1 cellular context compared by ENCODE assay signal in genomic region chr11:78067704-78068103, GRCh38.
TF ChIP-seq lines count a peak whose summit lies in the region.

No MANE protein-coding gene starts in this region.

TF ChIP-seq in SK-N-SH treated with all-trans-retinoic acid at 6 μM for 48 hours, 23 proteins besides CTCF, POLR2A, EP300 and RAD21 (continued from another document):
- TF ChIP-seq, protein P1, sequence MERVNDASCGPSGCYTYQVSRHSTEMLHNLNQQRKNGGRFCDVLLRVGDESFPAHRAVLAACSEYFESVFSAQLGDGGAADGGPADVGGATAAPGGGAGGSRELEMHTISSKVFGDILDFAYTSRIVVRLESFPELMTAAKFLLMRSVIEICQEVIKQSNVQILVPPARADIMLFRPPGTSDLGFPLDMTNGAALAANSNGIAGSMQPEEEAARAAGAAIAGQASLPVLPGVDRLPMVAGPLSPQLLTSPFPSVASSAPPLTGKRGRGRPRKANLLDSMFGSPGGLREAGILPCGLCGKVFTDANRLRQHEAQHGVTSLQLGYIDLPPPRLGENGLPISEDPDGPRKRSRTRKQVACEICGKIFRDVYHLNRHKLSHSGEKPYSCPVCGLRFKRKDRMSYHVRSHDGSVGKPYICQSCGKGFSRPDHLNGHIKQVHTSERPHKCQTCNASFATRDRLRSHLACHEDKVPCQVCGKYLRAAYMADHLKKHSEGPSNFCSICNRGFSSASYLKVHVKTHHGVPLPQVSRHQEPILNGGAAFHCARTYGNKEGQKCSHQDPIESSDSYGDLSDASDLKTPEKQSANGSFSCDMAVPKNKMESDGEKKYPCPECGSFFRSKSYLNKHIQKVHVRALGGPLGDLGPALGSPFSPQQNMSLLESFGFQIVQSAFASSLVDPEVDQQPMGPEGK (CRISPR knock-in tag; IDR thresholded peaks at IDR 0.05; ENCODE audit: borderline replicate concordance) = 0 out of 2 replicates have a peak, but pooled peaks have one; percentile 13
- TF ChIP-seq, protein P2, sequence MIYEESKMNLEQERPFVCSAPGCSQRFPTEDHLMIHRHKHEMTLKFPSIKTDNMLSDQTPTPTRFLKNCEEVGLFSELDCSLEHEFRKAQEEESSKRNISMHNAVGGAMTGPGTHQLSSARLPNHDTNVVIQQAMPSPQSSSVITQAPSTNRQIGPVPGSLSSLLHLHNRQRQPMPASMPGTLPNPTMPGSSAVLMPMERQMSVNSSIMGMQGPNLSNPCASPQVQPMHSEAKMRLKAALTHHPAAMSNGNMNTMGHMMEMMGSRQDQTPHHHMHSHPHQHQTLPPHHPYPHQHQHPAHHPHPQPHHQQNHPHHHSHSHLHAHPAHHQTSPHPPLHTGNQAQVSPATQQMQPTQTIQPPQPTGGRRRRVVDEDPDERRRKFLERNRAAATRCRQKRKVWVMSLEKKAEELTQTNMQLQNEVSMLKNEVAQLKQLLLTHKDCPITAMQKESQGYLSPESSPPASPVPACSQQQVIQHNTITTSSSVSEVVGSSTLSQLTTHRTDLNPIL (CRISPR knock-in tag; IDR thresholded peaks at IDR 0.05; ENCODE audit: low read depth) = 0 out of 2 replicates have a peak, but pooled peaks have one; percentile 33
